In the genomic region with DNA sequence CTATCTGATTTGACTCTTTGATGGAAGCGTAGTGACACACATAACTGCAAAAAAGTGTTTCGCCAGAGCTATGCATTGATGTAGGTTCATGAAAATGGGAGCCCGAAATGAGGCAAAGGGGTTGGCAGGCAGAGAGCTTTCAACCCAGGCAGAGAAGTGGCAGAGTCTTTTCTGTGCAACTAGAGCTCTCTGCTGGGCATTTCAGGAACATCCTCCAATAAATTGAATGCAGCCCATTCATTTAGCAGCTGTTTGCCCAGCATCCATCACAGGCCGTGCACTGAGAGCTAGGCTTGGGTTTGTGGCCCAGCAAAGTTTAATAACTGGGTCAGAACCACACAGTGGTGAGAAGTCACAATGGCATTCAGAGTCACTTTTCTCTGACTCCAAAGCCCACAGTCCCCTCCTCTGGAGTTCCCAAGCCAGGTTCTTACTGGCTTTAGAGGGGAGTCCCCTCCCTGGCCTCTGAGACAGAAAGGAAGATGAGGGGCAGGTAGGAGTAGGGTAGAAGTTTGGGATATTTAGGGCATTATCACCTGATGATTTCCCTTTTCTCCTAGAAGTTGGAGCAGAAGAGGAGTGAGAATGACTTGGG, we compare ENCODE assay signal across 1 cellular context.
TF ChIP-seq lines count a peak whose summit lies in the region.

No MANE protein-coding gene starts in this region.

TF ChIP-seq in GM23338, 12 proteins besides CTCF, POLR2A, EP300 and RAD21 (continued from another document):
- no peak for TF ChIP-seq ZNF331 (CRISPR knock-in tag; IDR thresholded peaks at IDR 0.05; ENCODE audit: low read depth)
- no peak for TF ChIP-seq POLR2AphosphoS5 (IDR thresholded peaks at IDR 0.05; ENCODE audit: low read depth)
- TF ChIP-seq CREB1 (CRISPR knock-in tag; IDR thresholded peaks at IDR 0.05; ENCODE audit: low read depth), result no peak
TF ChIP-seq in GM23338: peak in this region for 0.
